In genomic region chr6:160534050-160534696, GRCh38 we compare ENCODE assay signal across 8 cellular contexts.
A peak's percentile ranks its signal among the peaks of the same experiment; 100 is the strongest.
DNase-seq lines count a peak whose midpoint lies in the region; TF ChIP-seq lines count a peak whose summit lies in the region.

No MANE protein-coding gene starts in this region.

- H3K27me3 Mint-ChIP-seq in T-helper 2 cell treated with Interferon-gamma antibody and Interleukin-4, amounts not matched to agents 5 μg/mL and 100 μg/mL, for 36 hours (ENCODE audit: low read depth) = peaks cover 25% of the 10 kb centered on the region

- no peaks in the 10 kb centered on the region for H3K36me3 Mint-ChIP-seq in T-helper 2 cell treated with Interferon-gamma antibody and Interleukin-4, amounts not matched to agents 5 μg/mL and 100 μg/mL, for 36 hours (ENCODE audit: low read depth)

- H3K4me3 ChIP-seq in astrocyte of the spinal cord (ENCODE audit: low read depth, low read length) (no peak overlapping the region), iPS DF 6.9 (ENCODE audit: low read length) (no peak overlapping the region)

- no peak overlapping the region for H3K27ac ChIP-seq in iPS DF 6.9 (ENCODE audit: low read length)

- WGBS in iPS DF 6.9 (ENCODE audit: insufficient coverage, insufficient read length) = no CpG with 5 or more reads among the region's 9 CpGs

- no peak overlapping the region for H3K4me3 Mint-ChIP-seq in T-helper 2 cell treated with Interferon-gamma antibody and Interleukin-4, amounts not matched to agents 5 μg/mL and 100 μg/mL, for 36 hours

- H3K4me1 Mint-ChIP-seq in T-helper 2 cell treated with Interferon-gamma antibody and Interleukin-4, amounts not matched to agents 5 μg/mL and 100 μg/mL, for 36 hours (ENCODE audit: low read depth) = no peaks in the 10 kb centered on the region

- H3K9me3 ChIP-seq in iPS DF 6.9 (ENCODE audit: control insufficient read depth, insufficient read depth, low read length) = no peaks in the 10 kb centered on the region

- H3K36me3 ChIP-seq in iPS DF 6.9 (ENCODE audit: control insufficient read depth, insufficient read depth, low read length) = no peaks in the 10 kb centered on the region

- H3K4me1 ChIP-seq in iPS DF 6.9 (ENCODE audit: control insufficient read depth, insufficient read depth, low read length) = no peaks in the 10 kb centered on the region

- in situ Hi-C loops in astrocyte of the spinal cord (cut with HindIII; ENCODE audit: low sequenced_read_pairs) = no loop called here

- peak; percentile 61 for DNase-seq in DMS 273 (lab: John Stamatoyannopoulos, UW; ENCODE audit: unreplicated experiment)
- peak; percentile 63 for DNase-seq in GM20000 (ENCODE audit: low spot score)
- peak; percentile 24 for DNase-seq in HS-27A (ENCODE audit: low read depth)
- DNase-seq in T-helper 2 cell treated with Interferon-gamma antibody and Interleukin-4, amounts not matched to agents 5 μg/mL and 100 μg/mL, for 36 hours (ENCODE audit: low spot score) = peak; percentile 29
- peak; percentile 51 for DNase-seq in astrocyte of the spinal cord (ENCODE audit: low read depth, low spot score)
- DNase-seq in iPS DF 6.9 (ENCODE audit: low read depth, low spot score) = peak; percentile 74
- DNase-seq in stimulated activated CD4-positive, alpha-beta T cell treated with anti-CD3 and anti-CD28 coated beads, Interleukin-12 subunit alpha, Interleukin-12 subunit beta, amount 100 ng/mL, for 24 hours (ENCODE audit: low read depth in 2 of 2) = peak; percentile 15 to 56
- DNase-seq in posterior vena cava (ENCODE audit: low spot score) = no peak

- peaks cover 2% of the 10 kb centered on the region for H3K9me3 Mint-ChIP-seq in T-helper 2 cell treated with Interferon-gamma antibody and Interleukin-4, amounts not matched to agents 5 μg/mL and 100 μg/mL, for 36 hours

- peak; percentile 83 for TF ChIP-seq CTCF in GM20000 (IDR thresholded peaks at IDR 0.05; ENCODE audit: extremely low read depth, missing control alignments)
- TF ChIP-seq CTCF in astrocyte of the spinal cord (IDR thresholded peaks at IDR 0.05; ENCODE audit: low read depth, low read length) = peak; percentile 94

- H3K27me3 ChIP-seq in iPS DF 6.9 (ENCODE audit: control insufficient read depth, insufficient read depth, low read length) = no peaks in the 10 kb centered on the region

- intact Hi-C loops in posterior vena cava (cut with DNase I) = loop anchor here in 1 of 2 donors (2.0 kb wide), 1 partner anchor 77 kb away; no protein-coding TSS in a partner anchor

- H3K27ac Mint-ChIP-seq in T-helper 2 cell treated with Interferon-gamma antibody and Interleukin-4, amounts not matched to agents 5 μg/mL and 100 μg/mL, for 36 hours = no peak overlapping the region
